In the genomic region with DNA sequence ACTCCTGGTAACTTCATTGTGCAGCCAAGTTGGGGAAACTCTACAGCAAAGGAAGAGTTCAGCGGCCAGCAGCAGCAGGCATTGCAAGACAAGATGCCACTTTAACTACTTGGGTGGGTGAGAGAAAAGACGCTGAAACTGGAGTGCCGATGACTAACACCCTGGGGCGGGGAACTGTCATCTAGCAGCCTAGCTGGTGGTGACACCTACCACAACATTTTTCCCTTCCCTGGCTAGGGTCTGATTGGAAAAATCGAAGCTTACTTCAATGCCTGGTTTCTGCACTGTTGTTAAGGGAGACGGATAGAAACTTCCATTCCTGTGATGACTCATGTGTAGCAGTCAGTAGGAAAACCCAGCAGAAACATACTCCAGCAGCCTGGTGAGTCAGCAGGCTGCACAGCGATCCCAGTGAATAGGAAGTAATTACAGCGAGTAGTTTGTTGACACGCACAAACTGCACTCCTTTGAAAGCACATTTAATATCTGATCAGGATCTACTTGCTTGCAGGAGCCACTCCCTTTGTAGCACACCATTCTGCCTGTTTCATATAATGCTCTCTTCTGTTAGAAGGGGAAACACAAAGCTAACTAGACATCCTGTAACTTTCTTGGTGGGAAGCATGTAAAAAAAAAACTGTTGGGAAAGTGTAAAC, we compare ENCODE assay signal across 8 cellular contexts.
DNase-seq lines count a peak whose midpoint lies in the region; ATAC-seq, FAIRE-seq and TF ChIP-seq lines count a peak whose summit lies in the region.

No MANE protein-coding gene starts in this region.

- peak; percentile 93 for FAIRE-seq in endometrium (lab: Jason Lieb, UNC)

- no peaks in the 10 kb centered on the region for H3K9me3 ChIP-seq in mesenchymal stem cell (ENCODE audit: control insufficient read depth, low read length)

- 0% methylated on average over 9 of the region's 9 CpGs for WGBS in mesenchymal stem cell

- no peak overlapping the region for H3K14ac ChIP-seq in mesenchymal stem cell (ENCODE audit: low read length in 2 of 2)

- H3K36me3 ChIP-seq in mesenchymal stem cell (ENCODE audit: control insufficient read depth in 1 of 2, insufficient read depth in 2 of 2, low read depth in 1 of 2, low read length in 2 of 2) = no peaks in the 10 kb centered on the region

- peak overlapping the region; percentile 89 for H3K4me3 ChIP-seq in HL-60 (replicated peaks; ENCODE audit: insufficient read depth, low read length)
- peak overlapping the region in 1 of 2 experiments; percentile 78 for H3K4me3 ChIP-seq in mesenchymal stem cell (ENCODE audit: insufficient read depth in 1 of 2, low read depth in 1 of 2, low read length in 2 of 2)

- peaks cover 37% of the 10 kb centered on the region for H3K27me3 Mint-ChIP-seq in activated CD8-positive, alpha-beta memory T cell treated with anti-CD3 and anti-CD28 coated beads, Interleukin-2, amount 10 ng/mL, durations not matched to agents 7 days and 5 days

- H2BK5ac ChIP-seq in mesenchymal stem cell (ENCODE audit: low read depth, low read length, poor library complexity, severe bottlenecking) = no peak overlapping the region

- H3K27ac Mint-ChIP-seq in activated CD8-positive, alpha-beta memory T cell treated with anti-CD3 and anti-CD28 coated beads, Interleukin-2, amount 10 ng/mL, durations not matched to agents 7 days and 5 days = peak overlapping the region; percentile 48

- no peak overlapping the region for H2BK15ac ChIP-seq in mesenchymal stem cell (ENCODE audit: low read depth, poor library complexity, severe bottlenecking)

- H3K27me3 ChIP-seq in HL-60 (ENCODE audit: insufficient read depth, poor library complexity, severe bottlenecking) (peaks cover 8% of the 10 kb centered on the region), mesenchymal stem cell (ENCODE audit: control insufficient read depth in 1 of 2, insufficient read depth in 1 of 2, low read length in 2 of 2) (peaks cover 0 to 19% of the 10 kb centered on the region in 2 experiments)

- ATAC-seq in activated CD8-positive, alpha-beta memory T cell treated with anti-CD3 and anti-CD28 coated beads, Interleukin-2, amount 10 ng/mL, durations not matched to agents 7 days and 5 days = peak; percentile 50

- no peak overlapping the region for H4K8ac ChIP-seq in mesenchymal stem cell (ENCODE audit: low read length)

- peaks cover 13% of the 10 kb centered on the region for H3K4me1 ChIP-seq in mesenchymal stem cell (ENCODE audit: control insufficient read depth, insufficient read depth, low read depth, low read length)

- H3K4me3 Mint-ChIP-seq in activated CD8-positive, alpha-beta memory T cell treated with anti-CD3 and anti-CD28 coated beads, Interleukin-2, amount 10 ng/mL, durations not matched to agents 7 days and 5 days = peak overlapping the region; percentile 78

- peaks cover 22% of the 10 kb centered on the region for H3K4me1 Mint-ChIP-seq in activated CD8-positive, alpha-beta memory T cell treated with anti-CD3 and anti-CD28 coated beads, Interleukin-2, amount 10 ng/mL, durations not matched to agents 7 days and 5 days

- no peaks in the 10 kb centered on the region for H3K79me1 ChIP-seq in mesenchymal stem cell (replicated peaks; ENCODE audit: low read length, poor library complexity, severe bottlenecking)

- H3K27ac ChIP-seq in HL-60 (replicated peaks) (peak overlapping the region; percentile 31), mesenchymal stem cell (ENCODE audit: low read length, poor library complexity, severe bottlenecking) (peak overlapping the region; percentile 78)

- DNase-seq in GM04503 (ENCODE audit: low read depth) (peak; percentile 93), HL-60 (ENCODE audit: low read depth in 1 of 2, low spot score in 1 of 2) (peak; percentile 79 to 88), NOMO-1 treated with DMSO at 0.1 percent for 48 hours (lab: John Stamatoyannopoulos, UW; ENCODE audit: unreplicated experiment) (peak; percentile 87), mesenchymal stem cell (peak; percentile 99)
- DNase-seq in activated CD8-positive, alpha-beta memory T cell treated with anti-CD3 and anti-CD28 coated beads, Interleukin-2, amount 10 ng/mL, durations not matched to agents 7 days and 5 days = peak; percentile 73
- peak; percentile 41 to 55 (median 50) for DNase-seq in stimulated activated CD4-positive, alpha-beta T cell treated with anti-CD3 and anti-CD28 coated beads, TNF-alpha, amount 100 ng/mL, for 4 hours (ENCODE audit: low read depth in 3 of 3)
- no peak for DNase-seq in effector CD8-positive, alpha-beta T cell (lab: John Stamatoyannopoulos, UW)

- no peaks in the 10 kb centered on the region for H3K9me3 Mint-ChIP-seq in activated CD8-positive, alpha-beta memory T cell treated with anti-CD3 and anti-CD28 coated beads, Interleukin-2, amount 10 ng/mL, durations not matched to agents 7 days and 5 days (ENCODE audit: low read depth)

- H4K91ac ChIP-seq in mesenchymal stem cell (ENCODE audit: low read length) = no peak overlapping the region

- H2BK120ac ChIP-seq in mesenchymal stem cell (ENCODE audit: low read depth, low read length) = no peak overlapping the region

- peak overlapping the region; percentile 18 for H2AFZ ChIP-seq in mesenchymal stem cell (ENCODE audit: low read depth, low read length)

- H3K18ac ChIP-seq in mesenchymal stem cell (ENCODE audit: low read depth in 1 of 2, low read length in 2 of 2) = peak overlapping the region; percentile 28 to 58

- no peak for TF ChIP-seq CTCF in HL-60 (IDR thresholded peaks at IDR 0.05; ENCODE audit: insufficient read depth, low read length)

- H3K4ac ChIP-seq in mesenchymal stem cell (ENCODE audit: low read depth in 1 of 2, low read length in 2 of 2) = no peak overlapping the region

- H2AK5ac ChIP-seq in mesenchymal stem cell (ENCODE audit: low read length, severe bottlenecking) = no peak overlapping the region

- H3K36me3 Mint-ChIP-seq in activated CD8-positive, alpha-beta memory T cell treated with anti-CD3 and anti-CD28 coated beads, Interleukin-2, amount 10 ng/mL, durations not matched to agents 7 days and 5 days = no peaks in the 10 kb centered on the region

- peak overlapping the region; percentile 84 for H3K4me2 ChIP-seq in mesenchymal stem cell (ENCODE audit: low read length, poor library complexity, severe bottlenecking)

- CTCF ChIA-PET in activated CD8-positive, alpha-beta memory T cell treated with anti-CD3 and anti-CD28 coated beads, Interleukin-2, amount 10 ng/mL, durations not matched to agents 7 days and 5 days (lab: Charles Lee) = interaction anchor here (1.4 kb wide), 1 partner anchor 50 kb away, joined by 5 read pairs; no protein-coding TSS in a partner anchor

- H3K23ac ChIP-seq in mesenchymal stem cell (ENCODE audit: low read length in 2 of 2) = no peak overlapping the region

- H3K9ac ChIP-seq in mesenchymal stem cell (ENCODE audit: low read length) = peak overlapping the region; percentile 81

- no peak overlapping the region for H2BK12ac ChIP-seq in mesenchymal stem cell (ENCODE audit: low read length in 2 of 2)
